1 cellular context compared by ENCODE assay signal in genomic region chr12:32032205-32032810, GRCh38.
TF ChIP-seq lines count a peak whose summit lies in the region.

No MANE protein-coding gene starts in this region.

TF ChIP-seq in SK-N-SH treated with all-trans-retinoic acid at 6 μM for 48 hours, 23 proteins besides CTCF, POLR2A, EP300 and RAD21 (continued from another document):
- TF ChIP-seq, protein P1, sequence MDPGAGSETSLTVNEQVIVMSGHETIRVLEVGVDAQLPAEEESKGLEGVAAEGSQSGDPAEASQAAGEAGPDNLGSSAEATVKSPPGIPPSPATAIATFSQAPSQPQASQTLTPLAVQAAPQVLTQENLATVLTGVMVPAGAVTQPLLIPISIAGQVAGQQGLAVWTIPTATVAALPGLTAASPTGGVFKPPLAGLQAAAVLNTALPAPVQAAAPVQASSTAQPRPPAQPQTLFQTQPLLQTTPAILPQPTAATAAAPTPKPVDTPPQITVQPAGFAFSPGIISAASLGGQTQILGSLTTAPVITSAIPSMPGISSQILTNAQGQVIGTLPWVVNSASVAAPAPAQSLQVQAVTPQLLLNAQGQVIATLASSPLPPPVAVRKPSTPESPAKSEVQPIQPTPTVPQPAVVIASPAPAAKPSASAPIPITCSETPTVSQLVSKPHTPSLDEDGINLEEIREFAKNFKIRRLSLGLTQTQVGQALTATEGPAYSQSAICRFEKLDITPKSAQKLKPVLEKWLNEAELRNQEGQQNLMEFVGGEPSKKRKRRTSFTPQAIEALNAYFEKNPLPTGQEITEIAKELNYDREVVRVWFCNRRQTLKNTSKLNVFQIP (CRISPR knock-in tag; IDR thresholded peaks at IDR 0.05; ENCODE audit: borderline replicate concordance, low read depth), result no peak
- TF ChIP-seq OSR1 (CRISPR knock-in tag; IDR thresholded peaks at IDR 0.05) (no peak), CREB5 (CRISPR knock-in tag; IDR thresholded peaks at IDR 0.05; ENCODE audit: low read depth) (no peak)
- TF ChIP-seq, protein P2, sequence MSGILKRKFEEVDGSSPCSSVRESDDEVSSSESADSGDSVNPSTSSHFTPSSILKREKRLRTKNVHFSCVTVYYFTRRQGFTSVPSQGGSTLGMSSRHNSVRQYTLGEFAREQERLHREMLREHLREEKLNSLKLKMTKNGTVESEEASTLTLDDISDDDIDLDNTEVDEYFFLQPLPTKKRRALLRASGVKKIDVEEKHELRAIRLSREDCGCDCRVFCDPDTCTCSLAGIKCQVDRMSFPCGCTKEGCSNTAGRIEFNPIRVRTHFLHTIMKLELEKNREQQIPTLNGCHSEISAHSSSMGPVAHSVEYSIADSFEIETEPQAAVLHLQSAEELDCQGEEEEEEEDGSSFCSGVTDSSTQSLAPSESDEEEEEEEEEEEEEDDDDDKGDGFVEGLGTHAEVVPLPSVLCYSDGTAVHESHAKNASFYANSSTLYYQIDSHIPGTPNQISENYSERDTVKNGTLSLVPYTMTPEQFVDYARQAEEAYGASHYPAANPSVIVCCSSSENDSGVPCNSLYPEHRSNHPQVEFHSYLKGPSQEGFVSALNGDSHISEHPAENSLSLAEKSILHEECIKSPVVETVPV (CRISPR knock-in tag; IDR thresholded peaks at IDR 0.05), result no peak
TF ChIP-seq in SK-N-SH treated with all-trans-retinoic acid at 6 μM for 48 hours: peak in this region for 0.
